8 cellular contexts compared by ENCODE assay signal in the genomic region with DNA sequence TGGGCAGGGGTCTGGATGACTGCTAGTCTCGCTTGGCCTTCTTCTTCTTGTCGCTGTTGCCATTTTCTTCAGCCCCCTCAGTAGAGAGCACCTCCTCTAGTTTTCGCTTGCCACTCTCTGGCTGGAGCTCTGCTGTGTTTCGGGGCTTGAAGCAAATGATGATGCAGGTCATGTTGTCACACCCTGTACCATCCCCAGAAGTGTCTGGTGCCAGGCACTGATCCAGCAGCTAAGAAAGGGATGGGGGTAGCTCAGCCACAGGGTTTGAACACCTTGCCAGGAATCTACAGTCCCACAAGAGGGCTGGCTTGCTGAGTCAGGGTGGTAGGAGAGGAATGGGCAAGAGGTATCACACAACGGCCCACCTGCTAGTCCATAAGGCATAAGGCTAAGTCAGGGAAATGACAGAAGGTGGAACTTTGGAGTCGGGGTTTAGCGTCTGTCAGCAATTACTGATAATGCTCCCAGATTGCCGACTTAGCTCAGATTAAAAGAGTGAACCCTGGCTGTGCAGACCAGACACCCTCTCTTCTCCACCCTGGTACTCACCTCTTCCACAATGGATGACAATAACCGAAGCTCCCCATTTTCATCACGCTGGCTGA. TPM values are rescaled to one million over a fixed set of nuclear protein-coding genes. Genes with fewer than 3 reads are reported as not detected.
DNase-seq lines count a peak whose midpoint lies in the region; ATAC-seq and TF ChIP-seq lines count a peak whose summit lies in the region.
"Had no signal": no experiment of that assay in that cellular context is flagged by ENCODE, and none has a peak within 500 bp of the region (broad histone marks: within the 10 kb centered on the region; RNA-seq: fewer than 3 reads in every experiment).

No MANE protein-coding gene starts in this region.

- no peaks in the 10 kb centered on the region for H3K9me3 Mint-ChIP-seq in T-helper 1 cell treated with Interleukin-12 subunit alpha and Interleukin-12 subunit beta and Interleukin-4 antibody, amounts not matched to agents 30 μg/mL and 1 μg/mL, for 36 hours

- no peak for ATAC-seq in HG03460 (IDR thresholded peaks at IDR 0.05; ENCODE audit: unreplicated experiment)

- intact Hi-C loops in stomach (cut with DNase I; ENCODE audit: low total_unique reads): no loop called here

- DNase-seq in T-helper 1 cell (no peak), stomach (no peak), nucleus accumbens (lab: John Stamatoyannopoulos, UW) (no peak)
- no peak for DNase-seq in effector memory CD4-positive, alpha-beta T cell
- DNase-seq: ACHN, NCI-H1048 had no signal

- H3K36me3 Mint-ChIP-seq in T-helper 1 cell treated with Interleukin-12 subunit alpha and Interleukin-12 subunit beta and Interleukin-4 antibody, amounts not matched to agents 30 μg/mL and 1 μg/mL, for 36 hours (ENCODE audit: low read depth): peaks cover 48% of the 10 kb centered on the region

- peak overlapping the region; percentile 87 for H3K4me3 Mint-ChIP-seq in T-helper 1 cell treated with Interleukin-12 subunit alpha and Interleukin-12 subunit beta and Interleukin-4 antibody, amounts not matched to agents 30 μg/mL and 1 μg/mL, for 36 hours

- no peaks in the 10 kb centered on the region for H3K9me3 ChIP-seq in effector memory CD4-positive, alpha-beta T cell (ENCODE audit: control insufficient read depth, low read length)
- H3K9me3 ChIP-seq in stomach: no peaks in the 10 kb centered on the region

- TF ChIP-seq POLR2A in stomach (IDR thresholded peaks at IDR 0.05): no peak

- no peak for TF ChIP-seq CTCF in stomach (IDR thresholded peaks at IDR 0.05)

- H3K27ac ChIP-seq in effector memory CD4-positive, alpha-beta T cell (ENCODE audit: insufficient read depth, low read length, poor library complexity, severe bottlenecking): peak overlapping the region; percentile 69
- H3K27ac ChIP-seq in stomach: peak overlapping the region in 4 of 5 donors; percentile 91 to 99 (median 94)

- H3K27me3 ChIP-seq in effector memory CD4-positive, alpha-beta T cell (replicated peaks; ENCODE audit: control insufficient read depth, insufficient read depth, low read length, poor library complexity, severe bottlenecking): no peaks in the 10 kb centered on the region
- no peaks in the 10 kb centered on the region for H3K27me3 ChIP-seq in stomach

- no peak for TF ChIP-seq EP300 in stomach (IDR thresholded peaks at IDR 0.05)

- 86 to 92% (median 88%) methylated on average over 10 of the region's 10 CpGs for WGBS in stomach, 5 donors

- H3K36me3 ChIP-seq in effector memory CD4-positive, alpha-beta T cell (ENCODE audit: control insufficient read depth, insufficient read depth, low read length): peaks cover 48% of the 10 kb centered on the region
- H3K36me3 ChIP-seq in stomach: peaks cover 48 to 76% (median 73%) of the 10 kb centered on the region in 4 donors

- no peak overlapping the region for H3K4me3 ChIP-seq in effector memory CD4-positive, alpha-beta T cell (ENCODE audit: insufficient read depth, low read depth, low read length, poor library complexity, severe bottlenecking)
- H3K4me3 ChIP-seq in stomach: peak overlapping the region in 2 of 4 donors; percentile 71 to 77

- H3K27ac Mint-ChIP-seq in T-helper 1 cell treated with Interleukin-12 subunit alpha and Interleukin-12 subunit beta and Interleukin-4 antibody, amounts not matched to agents 30 μg/mL and 1 μg/mL, for 36 hours: peak overlapping the region; percentile 92

- peaks cover 14% of the 10 kb centered on the region for H3K4me1 ChIP-seq in effector memory CD4-positive, alpha-beta T cell (ENCODE audit: control insufficient read depth, insufficient read depth, low read length, poor library complexity, severe bottlenecking)
- H3K4me1 ChIP-seq in stomach: peaks cover 23 to 43% (median 40%) of the 10 kb centered on the region in 4 donors

- no peaks in the 10 kb centered on the region for H3K27me3 Mint-ChIP-seq in T-helper 1 cell treated with Interleukin-12 subunit alpha and Interleukin-12 subunit beta and Interleukin-4 antibody, amounts not matched to agents 30 μg/mL and 1 μg/mL, for 36 hours (ENCODE audit: low read depth)

- peaks cover 28% of the 10 kb centered on the region for H3K4me1 Mint-ChIP-seq in T-helper 1 cell treated with Interleukin-12 subunit alpha and Interleukin-12 subunit beta and Interleukin-4 antibody, amounts not matched to agents 30 μg/mL and 1 μg/mL, for 36 hours (ENCODE audit: low read depth)

RNA-seq across cellular contexts. Expression of gene ZNF513, which starts 1.1 kb away (rescaled TPM):
- 10 to 100 TPM; 10.3 to 58.9 (median 19.1) TPM for total RNA-seq in stomach
- 10 to 100 TPM; 12.4 to 23.6 (median 15.4) TPM for polyA plus RNA-seq in stomach

RNA-seq across cellular contexts. Expression of gene SNX17, which starts 11.3 kb away (rescaled TPM):
- 10 to 100 TPM; 28.6 to 70.4 (median 67.2) TPM for total RNA-seq in stomach
- 10 to 100 TPM; 58.3 to 70.2 (median 68.9) TPM for polyA plus RNA-seq in stomach

RNA-seq across cellular contexts. Expression of gene EIF2B4, which starts 11.5 kb away (rescaled TPM):
- 10 to 100 TPM; 16.2 to 42.2 (median 27.2) TPM for total RNA-seq in stomach
- polyA plus RNA-seq in stomach: 10 to 100 TPM; 42.0 to 63.9 (median 51.1) TPM

RNA-seq across cellular contexts. Expression of gene GTF3C2, which starts 25.1 kb away (rescaled TPM):
- total RNA-seq in stomach: 100 to 1,000 TPM in 1 of 5 donors, 10 to 100 TPM in 4; 25.7 to 125 (median 62.6) TPM
- polyA plus RNA-seq in stomach: 10 to 100 TPM; 18.8 to 37.1 (median 28.3) TPM

RNA-seq across cellular contexts. Expression of gene PPM1G, which starts 27.7 kb away (rescaled TPM):
- total RNA-seq in stomach: 10 to 100 TPM; 10.5 to 44.6 (median 42.9) TPM
- 10 to 100 TPM; 40.0 to 49.8 (median 47.2) TPM for polyA plus RNA-seq in stomach
